In the genomic region with DNA sequence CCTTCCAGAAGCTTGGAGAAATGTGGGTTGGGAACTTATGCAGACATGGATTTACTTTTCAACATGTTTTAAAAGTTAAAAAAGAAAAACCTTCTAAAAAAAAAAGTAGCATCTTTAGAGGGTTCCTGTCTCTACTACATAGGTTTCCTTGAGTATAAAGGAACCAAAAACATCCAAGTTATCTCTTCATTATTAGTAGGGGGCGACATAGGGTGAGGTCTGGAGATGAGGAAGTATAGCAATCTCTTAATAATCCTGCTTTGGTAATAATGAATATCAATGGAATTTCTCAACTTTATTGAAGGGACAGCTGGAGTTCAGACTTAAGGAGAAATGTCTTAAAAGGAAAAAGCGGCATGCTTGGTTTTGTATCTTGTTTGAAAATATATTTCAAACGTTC, we compare ENCODE assay signal across 27 cellular contexts. TPM values are rescaled to one million over a fixed set of nuclear protein-coding genes. Genes with fewer than 3 reads are reported as not detected.
A peak's percentile ranks its signal among the peaks of the same experiment; 100 is the strongest.
DNase-seq lines count a peak whose midpoint lies in the region; ATAC-seq and TF ChIP-seq lines count a peak whose summit lies in the region.
"Had no signal": no experiment of that assay in that cellular context is flagged by ENCODE, and none has a peak within 500 bp of the region (broad histone marks: within the 10 kb centered on the region; RNA-seq: fewer than 3 reads in every experiment).

No MANE protein-coding gene starts in this region.

- H3K36me3 ChIP-seq in DND-41 (ENCODE audit: insufficient read depth, low read length) (no peaks in the 10 kb centered on the region), Karpas-422 (ENCODE audit: insufficient read depth, low read length) (no peaks in the 10 kb centered on the region), OCI-LY7 (ENCODE audit: insufficient read depth, low read length) (no peaks in the 10 kb centered on the region)
- H3K36me3 ChIP-seq: HAP-1 had no signal

- H3K9ac ChIP-seq in DND-41 (ENCODE audit: low read depth, low read length) (no peak overlapping the region), Karpas-422 (ENCODE audit: low read length) (no peak overlapping the region)

- H3K9me3 Mint-ChIP-seq in chondrocyte (ENCODE audit: low read depth) (no peaks in the 10 kb centered on the region), glutamatergic neuron (ENCODE audit: unreplicated experiment) (peaks cover 2% of the 10 kb centered on the region)
- H3K9me3 Mint-ChIP-seq: CD8-positive, alpha-beta T cell; GM23338; HFFc6 had no signal

- intact Hi-C loops in OCI-LY7 (cut with micrococcal nuclease; ENCODE audit: unreplicated experiment): loop anchor here (10.0 kb wide), 1 partner anchor 193 kb away; no protein-coding TSS in a partner anchor

- H3K9me3 ChIP-seq in DND-41 (ENCODE audit: insufficient read depth, low read length, severe bottlenecking): no peaks in the 10 kb centered on the region
- no peaks in the 10 kb centered on the region for H3K9me3 ChIP-seq in Karpas-422 (ENCODE audit: low read length)
- H3K9me3 ChIP-seq in OCI-LY7 (ENCODE audit: low read length): no peaks in the 10 kb centered on the region
- H3K9me3 ChIP-seq: Caco-2, HAP-1 had no signal

- H3K4me1 ChIP-seq in DND-41 (ENCODE audit: insufficient read depth, low read length) (no peaks in the 10 kb centered on the region), Karpas-422 (ENCODE audit: low read length) (peaks cover under 1% of the 10 kb centered on the region; the same call in 1 of the 2 replicates), OCI-LY7 (ENCODE audit: insufficient read depth, low read length, poor library complexity, severe bottlenecking) (no peaks in the 10 kb centered on the region)

- H3K4me3 ChIP-seq in DND-41 (ENCODE audit: low read depth in 1 of 2, low read length in 2 of 2) (no peak overlapping the region), Karpas-422 (ENCODE audit: low read length) (no peak overlapping the region), OCI-LY7 (ENCODE audit: low read depth, low read length, poor library complexity, severe bottlenecking) (no peak overlapping the region)
- H3K4me3 ChIP-seq: GM23338, HAP-1, SK-N-MC had no signal

- H3K27ac Mint-ChIP-seq in chondrocyte (ENCODE audit: unreplicated experiment) (no peak overlapping the region), glutamatergic neuron (ENCODE audit: unreplicated experiment) (no peak overlapping the region)
- H3K27ac Mint-ChIP-seq: B cell; CD8-positive, alpha-beta T cell; GM23338; HFFc6 had no signal

- no peak overlapping the region for H3K4me3 Mint-ChIP-seq in chondrocyte (ENCODE audit: unreplicated experiment)
- no peak overlapping the region for H3K4me3 Mint-ChIP-seq in glutamatergic neuron (ENCODE audit: unreplicated experiment)
- H3K4me3 Mint-ChIP-seq: B cell; CD8-positive, alpha-beta T cell; GM23338; HFFc6 had no signal

- H3K27me3 ChIP-seq in DND-41 (ENCODE audit: insufficient read depth, low read length, poor library complexity) (peaks cover 16% of the 10 kb centered on the region), Karpas-422 (ENCODE audit: low read length) (no peaks in the 10 kb centered on the region)

- ATAC-seq in DND-41 (ENCODE audit: insufficient read depth, low read depth) (no peak), HG03342 (IDR thresholded peaks at IDR 0.05; ENCODE audit: unreplicated experiment) (no peak)
- ATAC-seq: CD8-positive, alpha-beta T cell; GM23338; Panc1 had no signal

- CTCF ChIA-PET in OCI-LY7 (lab: Charles Lee; ENCODE audit: unreplicated experiment): no interaction called here

- H4K20me1 ChIP-seq in DND-41 (ENCODE audit: insufficient read depth, low read length): no peaks in the 10 kb centered on the region
- H4K20me1 ChIP-seq in Karpas-422 (ENCODE audit: insufficient read depth, low read depth, low read length): 0 out of 2 replicates have a peak, but pooled peaks cover 5% of the 10 kb centered on the region
- no peaks in the 10 kb centered on the region for H4K20me1 ChIP-seq in OCI-LY7 (ENCODE audit: insufficient read depth, low read length)

- no TSS peak for BruUV-seq in OCI-LY7 (replicated peaks; lab: Mats Ljungman, UMichigan)

- H3K79me2 ChIP-seq in DND-41 (ENCODE audit: insufficient read depth, low read length) (no peaks in the 10 kb centered on the region), Karpas-422 (ENCODE audit: low read length) (no peaks in the 10 kb centered on the region), OCI-LY7 (ENCODE audit: insufficient read depth, low read depth, low read length) (no peaks in the 10 kb centered on the region)

- H3K36me3 Mint-ChIP-seq in chondrocyte (ENCODE audit: low read depth) (no peaks in the 10 kb centered on the region), glutamatergic neuron (ENCODE audit: unreplicated experiment) (no peaks in the 10 kb centered on the region)
- H3K36me3 Mint-ChIP-seq: CD8-positive, alpha-beta T cell had no signal

- H3K4me2 ChIP-seq in DND-41 (ENCODE audit: insufficient read depth, low read length) (no peak overlapping the region), Karpas-422 (ENCODE audit: low read depth, low read length, poor library complexity, severe bottlenecking) (no peak overlapping the region), OCI-LY7 (ENCODE audit: low read length) (no peak overlapping the region)
- H3K4me2 ChIP-seq: GM23338 had no signal

- H3K27me3 Mint-ChIP-seq in chondrocyte (ENCODE audit: low read depth): peaks cover 17% of the 10 kb centered on the region
- peaks cover 8% of the 10 kb centered on the region for H3K27me3 Mint-ChIP-seq in glutamatergic neuron (ENCODE audit: unreplicated experiment)
- H3K27me3 Mint-ChIP-seq: B cell had no signal

- H3K4me1 Mint-ChIP-seq in chondrocyte (ENCODE audit: low read depth) (no peaks in the 10 kb centered on the region), glutamatergic neuron (ENCODE audit: low read depth, unreplicated experiment) (no peaks in the 10 kb centered on the region)

- POLR2A ChIA-PET in OCI-LY7 (lab: Charles Lee): no interaction called here

- H2AFZ ChIP-seq in DND-41 (ENCODE audit: low read depth, low read length) (no peak overlapping the region), Karpas-422 (ENCODE audit: low read length) (no peak overlapping the region), OCI-LY7 (ENCODE audit: low read length) (no peak overlapping the region)
- H2AFZ ChIP-seq: GM23338 had no signal

- TF ChIP-seq CTCF in DND-41 (IDR thresholded peaks at IDR 0.05; ENCODE audit: borderline replicate concordance, extremely low read depth, low read length, poor library complexity, severe bottlenecking): peak; percentile 7
- TF ChIP-seq CTCF in OCI-LY7 (conservative IDR thresholded peaks at IDR 0.05; ENCODE audit: low read length): peak; percentile 60
- TF ChIP-seq CTCF in chondrocyte (IDR thresholded peaks at IDR 0.05): peak; percentile 21
- TF ChIP-seq CTCF in glutamatergic neuron (IDR thresholded peaks at IDR 0.05; ENCODE audit: partially characterized antibody, unreplicated experiment): no peak

- no peak overlapping the region for H3K27ac ChIP-seq in DND-41 (ENCODE audit: low read length)
- H3K27ac ChIP-seq in Karpas-422 (ENCODE audit: low read length): no peak overlapping the region
- H3K27ac ChIP-seq in OCI-LY7 (ENCODE audit: low read depth, low read length, poor library complexity, severe bottlenecking): no peak overlapping the region
- H3K27ac ChIP-seq: C4-2B, RWPE1, SK-N-MC had no signal

- DNase-seq in DND-41: no peak
- peak; percentile 52 for DNase-seq in Karpas-422
- no peak for DNase-seq in OCI-LY7 (ENCODE audit: low spot score)
- DNase-seq in chondrocyte (ENCODE audit: low spot score): no peak
- no peak for DNase-seq in activated CD8-positive, alpha-beta memory T cell treated with anti-CD3 and anti-CD28 coated beads, Interleukin-2, amount 50 U/mL, for 4 hours
- DNase-seq in glutamatergic neuron: no peak
- DNase-seq: Caco-2; CD8-positive, alpha-beta T cell; HFFc6; IMR-90; KG1; NCI-H1105 treated with DMSO at 0.1 percent for 48 hours; NCI-H146; NCI-H2029; NCI-H446; NCI-H524 treated with DMSO at 0.1 percent for 48 hours; NCI-H774; SIG-M5 had no signal

- H3K9me2 ChIP-seq in Karpas-422 (replicated peaks; ENCODE audit: insufficient read depth, low read length) (no peaks in the 10 kb centered on the region), OCI-LY7 (ENCODE audit: insufficient read depth, low read length) (no peaks in the 10 kb centered on the region)

RNA-seq across cellular contexts. Expression of gene PLXNC1, which starts 6.5 kb away (rescaled TPM):
- 7.9 and 11.9 TPM in 2 replicates for total RNA-seq in Karpas-422 (2014; rRNA removed; shearing (Covaris generic); ENCODE audit: low replicate concordance)
- total RNA-seq in OCI-LY7 (2014; rRNA removed; shearing (Covaris generic)): 3.6 and 4.5 TPM in 2 replicates
- 8.0 and 9.1 TPM in 2 replicates for total RNA-seq in OCI-LY7 (2022)
- total RNA-seq in chondrocyte: 0.67 to 1.4 TPM (median 0.72 TPM) in 3 replicates
- total RNA-seq in glutamatergic neuron (ENCODE audit: unreplicated experiment): 4.9 TPM
- total RNA-seq: G401 had no signal
